In genomic region chr20:41248371-41249024, GRCh38 we compare ENCODE assay signal across 9 cellular contexts.
DNase-seq lines count a peak whose midpoint lies in the region; ATAC-seq and TF ChIP-seq lines count a peak whose summit lies in the region.
"Had no signal": no experiment of that assay in that cellular context is flagged by ENCODE, and none has a peak within 500 bp of the region (broad histone marks: within the 10 kb centered on the region; RNA-seq: fewer than 3 reads in every experiment).

No MANE protein-coding gene starts in this region.

- H3K27me3 Mint-ChIP-seq in brain: no peaks in the 10 kb centered on the region
- H3K27me3 Mint-ChIP-seq in CD4-positive, alpha-beta memory T cell: no peaks in the 10 kb centered on the region

- H3K9ac ChIP-seq in BLaER1: no peak overlapping the region

- no peaks in the 10 kb centered on the region for H3K9me3 Mint-ChIP-seq in brain
- no peaks in the 10 kb centered on the region for H3K9me3 Mint-ChIP-seq in stimulated activated effector memory CD8-positive, alpha-beta T cell treated with anti-CD3 and anti-CD28 coated beads, Interleukin-12 subunit alpha, Interleukin-12 subunit beta, amount 100 ng/mL, for 72 hours
- no peaks in the 10 kb centered on the region for H3K9me3 Mint-ChIP-seq in CD4-positive, alpha-beta memory T cell

- H3K36me3 Mint-ChIP-seq in brain: peaks cover 1% of the 10 kb centered on the region
- H3K36me3 Mint-ChIP-seq in stimulated activated effector memory CD8-positive, alpha-beta T cell treated with anti-CD3 and anti-CD28 coated beads, Interleukin-12 subunit alpha, Interleukin-12 subunit beta, amount 100 ng/mL, for 72 hours: no peaks in the 10 kb centered on the region
- no peaks in the 10 kb centered on the region for H3K36me3 Mint-ChIP-seq in CD4-positive, alpha-beta memory T cell

- H2AFZ ChIP-seq in hepatocyte: no peak overlapping the region

- peaks cover 61% of the 10 kb centered on the region for H3K4me1 Mint-ChIP-seq in brain
- H3K4me1 Mint-ChIP-seq in stimulated activated effector memory CD8-positive, alpha-beta T cell treated with anti-CD3 and anti-CD28 coated beads, Interleukin-12 subunit alpha, Interleukin-12 subunit beta, amount 100 ng/mL, for 72 hours: no peaks in the 10 kb centered on the region
- peaks cover 0 to 3% (median 0%) of the 10 kb centered on the region in 4 donors for H3K4me1 Mint-ChIP-seq in CD4-positive, alpha-beta memory T cell

- CTCF ChIA-PET in CD4-positive, alpha-beta memory T cell (lab: Charles Lee; ENCODE audit: partially characterized antibody): interaction anchor here (1.1 kb wide), 1 partner anchor 153 kb away, joined by 3 read pairs; no protein-coding TSS in a partner anchor

- POLR2A ChIA-PET in CD4-positive, alpha-beta memory T cell (lab: Charles Lee; ENCODE audit: partially characterized antibody): no interaction called here

- no peak for DNase-seq in hepatocyte (ENCODE audit: low spot score)
- no peak for DNase-seq in psoas muscle
- no peak for DNase-seq in NCI-H2107 (lab: John Stamatoyannopoulos, UW)
- DNase-seq in stimulated activated effector memory CD8-positive, alpha-beta T cell treated with anti-CD3 and anti-CD28 coated beads, Interleukin-12 subunit alpha, Interleukin-12 subunit beta, amount 100 ng/mL, for 72 hours (ENCODE audit: low spot score in 2 of 2): no peak
- DNase-seq in CD4-positive, alpha-beta memory T cell: no peak
- DNase-seq in activated T-cell treated with anti-CD3 and anti-CD28 coated beads, Interleukin-2, amount 50 U/mL, for 48 hours: no peak
- DNase-seq: stimulated activated CD4-positive, alpha-beta T cell treated with anti-CD3 and anti-CD28 coated beads, Interleukin-12 subunit alpha, Interleukin-12 subunit beta, amount 100 ng/mL, for 4 hours had no signal

- peaks cover 3% of the 10 kb centered on the region for H3K79me2 ChIP-seq in hepatocyte

- intact Hi-C loops in psoas muscle (cut with DNase I): loop anchor here in 1 of 2 donors (5.0 kb wide), 2 partner anchors 69 to 94 kb away; partner anchors contain the start of genes LPIN3 and ZHX3
- intact Hi-C loops in CD4-positive, alpha-beta memory T cell (cut with micrococcal nuclease): no loop called here

- H3K4me2 ChIP-seq in BLaER1 (peak overlapping the region; percentile 32), hepatocyte (peak overlapping the region; percentile 34)

- no peaks in the 10 kb centered on the region for H3K27me3 ChIP-seq in BLaER1
- no peaks in the 10 kb centered on the region for H3K27me3 ChIP-seq in hepatocyte
- H3K27me3 ChIP-seq in psoas muscle (ENCODE audit: insufficient read depth in 3 of 3, low read length in 2 of 3): no peaks in the 10 kb centered on the region
- H3K27me3 ChIP-seq in CD4-positive, alpha-beta memory T cell (ENCODE audit: insufficient read depth, low read length): no peaks in the 10 kb centered on the region

- H3K4me3 ChIP-seq in BLaER1: no peak overlapping the region
- H3K4me3 ChIP-seq in hepatocyte: no peak overlapping the region
- no peak overlapping the region for H3K4me3 ChIP-seq in psoas muscle
- H3K4me3 ChIP-seq in CD4-positive, alpha-beta memory T cell (ENCODE audit: low read length in 2 of 2): no peak overlapping the region

- H3K36me3 ChIP-seq in BLaER1: no peaks in the 10 kb centered on the region
- no peaks in the 10 kb centered on the region for H3K36me3 ChIP-seq in hepatocyte (replicated peaks; ENCODE audit: insufficient read depth, low read depth)
- no peaks in the 10 kb centered on the region for H3K36me3 ChIP-seq in psoas muscle (ENCODE audit: insufficient read depth in 1 of 2, low read depth in 1 of 2)
- no peaks in the 10 kb centered on the region for H3K36me3 ChIP-seq in CD4-positive, alpha-beta memory T cell (ENCODE audit: insufficient read depth, low read length)

- peak overlapping the region in 4 of 5 experiments; percentile 4 to 73 (median 9) for H3K4me3 Mint-ChIP-seq in brain
- H3K4me3 Mint-ChIP-seq in stimulated activated effector memory CD8-positive, alpha-beta T cell treated with anti-CD3 and anti-CD28 coated beads, Interleukin-12 subunit alpha, Interleukin-12 subunit beta, amount 100 ng/mL, for 72 hours: no peak overlapping the region
- H3K4me3 Mint-ChIP-seq in CD4-positive, alpha-beta memory T cell: no peak overlapping the region

- H4K20me1 ChIP-seq in BLaER1 (no peaks in the 10 kb centered on the region), hepatocyte (ENCODE audit: insufficient read depth, poor library complexity, severe bottlenecking) (no peaks in the 10 kb centered on the region)

- H3K9me3 ChIP-seq in BLaER1 (no peaks in the 10 kb centered on the region), hepatocyte (ENCODE audit: low read depth) (no peaks in the 10 kb centered on the region), psoas muscle (no peaks in the 10 kb centered on the region)
- H3K9me3 ChIP-seq in CD4-positive, alpha-beta memory T cell (ENCODE audit: control insufficient read depth in 1 of 2, low read length in 2 of 2): no peaks in the 10 kb centered on the region

- H3K27ac ChIP-seq in BLaER1 (no peak overlapping the region), hepatocyte (peak overlapping the region; percentile 63), psoas muscle (peak overlapping the region; percentile 72)
- no peak overlapping the region for H3K27ac ChIP-seq in CD4-positive, alpha-beta memory T cell (ENCODE audit: low read depth, low read length)

- 60% methylated on average over 4 of the region's 4 CpGs for WGBS in hepatocyte (ENCODE audit: low lambda C conversion rate, missing lambda C conversion rate)
- 13 to 31% (median 24%) methylated on average over 4 of the region's 4 CpGs for WGBS in psoas muscle, 3 donors

- peak in 3 of 4 donors; percentile 36 to 65 (median 41) for ATAC-seq in psoas muscle
- ATAC-seq in stimulated activated effector memory CD8-positive, alpha-beta T cell treated with anti-CD3 and anti-CD28 coated beads, Interleukin-12 subunit alpha, Interleukin-12 subunit beta, amount 100 ng/mL, for 72 hours: no peak

- TF ChIP-seq CTCF in brain (conservative IDR thresholded peaks at IDR 0.05) (no peak), hepatocyte (IDR thresholded peaks at IDR 0.05; ENCODE audit: poor library complexity) (no peak), psoas muscle (IDR thresholded peaks at IDR 0.05) (no peak)

- peak overlapping the region; percentile 17 to 96 (median 76) for H3K27ac Mint-ChIP-seq in brain
- no peak overlapping the region for H3K27ac Mint-ChIP-seq in stimulated activated effector memory CD8-positive, alpha-beta T cell treated with anti-CD3 and anti-CD28 coated beads, Interleukin-12 subunit alpha, Interleukin-12 subunit beta, amount 100 ng/mL, for 72 hours
- H3K27ac Mint-ChIP-seq in CD4-positive, alpha-beta memory T cell: no peak overlapping the region

- H3K4me1 ChIP-seq in BLaER1 (peaks cover 43% of the 10 kb centered on the region), hepatocyte (ENCODE audit: insufficient read depth) (peaks cover 33% of the 10 kb centered on the region), psoas muscle (peaks cover 63% of the 10 kb centered on the region)
- no peaks in the 10 kb centered on the region for H3K4me1 ChIP-seq in CD4-positive, alpha-beta memory T cell (ENCODE audit: insufficient read depth, low read length)

- no peaks in the 10 kb centered on the region for H3K9me2 ChIP-seq in hepatocyte (replicated peaks; ENCODE audit: insufficient read depth)

Comparison
In these comparisons a context has a peak if more than half of its experiments do, and no peak if none do; other contexts are left out.
1. H3K27ac ChIP-seq: peak in hepatocyte (single experiment) and psoas muscle (single experiment); none in BLaER1 (single experiment) and CD4-positive, alpha-beta memory T cell (single experiment).
2. H3K27ac Mint-ChIP-seq: peak in brain (5 of 5); none in stimulated activated effector memory CD8-positive, alpha-beta T cell treated with anti-CD3 and anti-CD28 coated beads, Interleukin-12 subunit alpha, Interleukin-12 subunit beta, amount 100 ng/mL, for 72 hours (single experiment) and CD4-positive, alpha-beta memory T cell (0 of 7).
3. H3K4me3 Mint-ChIP-seq: peak in brain (4 of 5); none in stimulated activated effector memory CD8-positive, alpha-beta T cell treated with anti-CD3 and anti-CD28 coated beads, Interleukin-12 subunit alpha, Interleukin-12 subunit beta, amount 100 ng/mL, for 72 hours (single experiment) and CD4-positive, alpha-beta memory T cell (0 of 8).